ENCODE assay signal across 1 cellular context in the genomic region with DNA sequence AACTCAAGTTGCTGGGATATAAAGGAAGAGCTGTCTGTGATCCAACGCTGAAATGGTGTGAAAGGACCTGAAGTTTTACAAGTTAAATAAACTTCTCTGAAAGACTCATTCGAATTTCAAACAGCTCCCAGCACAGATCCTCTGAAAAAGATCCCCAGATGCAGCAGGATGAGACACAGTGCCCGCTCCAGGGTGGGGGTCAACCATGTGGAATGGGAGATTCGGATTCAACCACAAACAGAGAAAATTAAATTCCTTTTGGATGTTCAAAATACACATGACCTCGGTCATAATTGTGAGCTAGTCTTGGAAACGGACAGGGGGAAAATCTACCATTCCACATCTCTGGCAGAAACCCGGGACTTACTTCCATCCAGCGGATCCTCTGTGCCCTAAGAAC.
TF ChIP-seq lines count a peak whose summit lies in the region.

No MANE protein-coding gene starts in this region.

TF ChIP-seq in IMR-90, 13 proteins besides CTCF, POLR2A, EP300 and RAD21:
- peak; percentile 79 for TF ChIP-seq MAZ (IDR thresholded peaks at IDR 0.05; ENCODE audit: borderline replicate concordance, low read depth, low read length)
- TF ChIP-seq RFX5 (IDR thresholded peaks at IDR 0.05; ENCODE audit: low read depth, low read length), result no peak
- no peak for TF ChIP-seq RCOR1 (IDR thresholded peaks at IDR 0.05; ENCODE audit: insufficient replicate concordance, low read length)
- TF ChIP-seq, protein P1, sequence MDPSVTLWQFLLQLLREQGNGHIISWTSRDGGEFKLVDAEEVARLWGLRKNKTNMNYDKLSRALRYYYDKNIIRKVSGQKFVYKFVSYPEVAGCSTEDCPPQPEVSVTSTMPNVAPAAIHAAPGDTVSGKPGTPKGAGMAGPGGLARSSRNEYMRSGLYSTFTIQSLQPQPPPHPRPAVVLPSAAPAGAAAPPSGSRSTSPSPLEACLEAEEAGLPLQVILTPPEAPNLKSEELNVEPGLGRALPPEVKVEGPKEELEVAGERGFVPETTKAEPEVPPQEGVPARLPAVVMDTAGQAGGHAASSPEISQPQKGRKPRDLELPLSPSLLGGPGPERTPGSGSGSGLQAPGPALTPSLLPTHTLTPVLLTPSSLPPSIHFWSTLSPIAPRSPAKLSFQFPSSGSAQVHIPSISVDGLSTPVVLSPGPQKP (IDR thresholded peaks at IDR 0.05; ENCODE audit: borderline replicate concordance, low read depth, low read length), result no peak
- TF ChIP-seq MAFK (IDR thresholded peaks at IDR 0.05; ENCODE audit: low read depth, low read length), result no peak
- TF ChIP-seq FOS (IDR thresholded peaks at IDR 0.05; ENCODE audit: low read depth, low read length), result no peak
